9 cellular contexts compared by ENCODE assay signal in genomic region chr5:37668524-37669047, GRCh38.
A peak's percentile ranks its signal among the peaks of the same experiment; 100 is the strongest.
DNase-seq lines count a peak whose midpoint lies in the region; ATAC-seq and TF ChIP-seq lines count a peak whose summit lies in the region.
"Had no signal": no experiment of that assay in that cellular context is flagged by ENCODE, and none has a peak within 500 bp of the region (broad histone marks: within the 10 kb centered on the region; RNA-seq: fewer than 3 reads in every experiment).

No MANE protein-coding gene starts in this region.

- no peak for ATAC-seq in natural killer cell treated with Interleukin-12 subunit alpha and Interleukin-12 subunit beta and Interleukin-15 and Interleukin-18, amount 100 ng/mL, for 72 hours
- ATAC-seq in GM18870 (IDR thresholded peaks at IDR 0.05; ENCODE audit: unreplicated experiment), result no peak
- ATAC-seq in activated CD4-positive, alpha-beta T cell treated with anti-CD3 and anti-CD28 coated beads for 36 hours, result no peak

- no peak for TF ChIP-seq POLR2A in breast epithelium (IDR thresholded peaks at IDR 0.05)

- no peaks in the 10 kb centered on the region for H3K9me3 ChIP-seq in breast epithelium

- H3K27me3 Mint-ChIP-seq in natural killer cell treated with Interleukin-12 subunit alpha and Interleukin-12 subunit beta and Interleukin-15 and Interleukin-18, amount 100 ng/mL, for 72 hours, result no peaks in the 10 kb centered on the region
- no peaks in the 10 kb centered on the region for H3K27me3 Mint-ChIP-seq in activated CD4-positive, alpha-beta T cell treated with anti-CD3 and anti-CD28 coated beads for 36 hours
- no peaks in the 10 kb centered on the region for H3K27me3 Mint-ChIP-seq in type B pancreatic cell
- H3K27me3 Mint-ChIP-seq: activated B cell treated with CpG ODN at 0.5 μM for 24 hours had no signal

- H3K36me3 ChIP-seq in breast epithelium, result no peaks in the 10 kb centered on the region

- no peak overlapping the region for H3K4me3 ChIP-seq in breast epithelium

- no peaks in the 10 kb centered on the region for H3K27me3 ChIP-seq in breast epithelium

- intact Hi-C loops in breast epithelium (cut with DNase I; ENCODE audit: low total_unique reads), result no loop called here
- intact Hi-C loops in activated CD4-positive, alpha-beta T cell treated with anti-CD3 and anti-CD28 coated beads for 36 hours (cut with DNase I, micrococcal nuclease), result no loop called here

- H3K27ac ChIP-seq in breast epithelium, result peak overlapping the region in 1 of 2 donors; percentile 6

- no peak overlapping the region for H3K4me3 Mint-ChIP-seq in natural killer cell treated with Interleukin-12 subunit alpha and Interleukin-12 subunit beta and Interleukin-15 and Interleukin-18, amount 100 ng/mL, for 72 hours
- H3K4me3 Mint-ChIP-seq in activated CD4-positive, alpha-beta T cell treated with anti-CD3 and anti-CD28 coated beads for 36 hours, result no peak overlapping the region
- H3K4me3 Mint-ChIP-seq in type B pancreatic cell, result no peak overlapping the region
- H3K4me3 Mint-ChIP-seq: activated B cell treated with CpG ODN at 0.5 μM for 24 hours had no signal

- DNase-seq in COLO829 (ENCODE audit: low spot score) (peak; percentile 8), NCI-H146 (lab: John Stamatoyannopoulos, UW) (peak; percentile 34), breast epithelium (ENCODE audit: low spot score in 2 of 2) (peak; percentile 48 to 60), lung microvascular endothelial cell (ENCODE audit: low read depth in 2 of 2) (peak; percentile 46 to 97), type B pancreatic cell (ENCODE audit: extremely low spot score, unreplicated experiment) (no peak)
- DNase-seq in natural killer cell treated with Interleukin-12 subunit alpha and Interleukin-12 subunit beta and Interleukin-15 and Interleukin-18, amount 100 ng/mL, for 72 hours (ENCODE audit: low spot score), result no peak
- DNase-seq in activated CD4-positive, alpha-beta T cell treated with anti-CD3 and anti-CD28 coated beads for 36 hours, result no peak
- DNase-seq: activated B cell treated with CpG ODN at 0.5 μM for 24 hours had no signal

- H3K9me3 Mint-ChIP-seq in natural killer cell treated with Interleukin-12 subunit alpha and Interleukin-12 subunit beta and Interleukin-15 and Interleukin-18, amount 100 ng/mL, for 72 hours, result no peaks in the 10 kb centered on the region
- H3K9me3 Mint-ChIP-seq in activated CD4-positive, alpha-beta T cell treated with anti-CD3 and anti-CD28 coated beads for 36 hours (ENCODE audit: low read depth), result no peaks in the 10 kb centered on the region
- H3K9me3 Mint-ChIP-seq in type B pancreatic cell, result no peaks in the 10 kb centered on the region
- H3K9me3 Mint-ChIP-seq: activated B cell treated with CpG ODN at 0.5 μM for 24 hours had no signal

- TF ChIP-seq CTCF in breast epithelium (IDR thresholded peaks at IDR 0.05) (no peak), type B pancreatic cell (conservative IDR thresholded peaks at IDR 0.05) (no peak)

- CTCF ChIA-PET in activated CD4-positive, alpha-beta T cell treated with anti-CD3 and anti-CD28 coated beads for 36 hours (lab: Charles Lee), result no interaction called here

- no peak overlapping the region for H3K27ac Mint-ChIP-seq in natural killer cell treated with Interleukin-12 subunit alpha and Interleukin-12 subunit beta and Interleukin-15 and Interleukin-18, amount 100 ng/mL, for 72 hours
- no peak overlapping the region for H3K27ac Mint-ChIP-seq in activated CD4-positive, alpha-beta T cell treated with anti-CD3 and anti-CD28 coated beads for 36 hours
- no peak overlapping the region for H3K27ac Mint-ChIP-seq in type B pancreatic cell
- H3K27ac Mint-ChIP-seq: activated B cell treated with CpG ODN at 0.5 μM for 24 hours had no signal

- no peaks in the 10 kb centered on the region for H3K4me1 ChIP-seq in breast epithelium

- H3K4me1 Mint-ChIP-seq in natural killer cell treated with Interleukin-12 subunit alpha and Interleukin-12 subunit beta and Interleukin-15 and Interleukin-18, amount 100 ng/mL, for 72 hours (ENCODE audit: low read depth in 2 of 2), result peaks cover 22 to 24% of the 10 kb centered on the region in 2 donors
- H3K4me1 Mint-ChIP-seq in activated CD4-positive, alpha-beta T cell treated with anti-CD3 and anti-CD28 coated beads for 36 hours, result peaks cover 23% of the 10 kb centered on the region
- H3K4me1 Mint-ChIP-seq in type B pancreatic cell (ENCODE audit: unreplicated experiment), result peaks cover 4% of the 10 kb centered on the region

- H3K36me3 Mint-ChIP-seq in natural killer cell treated with Interleukin-12 subunit alpha and Interleukin-12 subunit beta and Interleukin-15 and Interleukin-18, amount 100 ng/mL, for 72 hours, result no peaks in the 10 kb centered on the region
- H3K36me3 Mint-ChIP-seq in activated CD4-positive, alpha-beta T cell treated with anti-CD3 and anti-CD28 coated beads for 36 hours (ENCODE audit: low read depth), result peaks cover 9% of the 10 kb centered on the region
- peaks cover 5% of the 10 kb centered on the region for H3K36me3 Mint-ChIP-seq in type B pancreatic cell

- POLR2A ChIA-PET in activated CD4-positive, alpha-beta T cell treated with anti-CD3 and anti-CD28 coated beads for 36 hours (lab: Charles Lee), result no interaction called here

Comparison
In these comparisons a context has a peak if more than half of its experiments do, and no peak if none do; other contexts are left out.
1. DNase-seq: peak in COLO829 (single experiment), NCI-H146 (single experiment), breast epithelium (2 of 2) and lung microvascular endothelial cell (2 of 2); none in natural killer cell treated with Interleukin-12 subunit alpha and Interleukin-12 subunit beta and Interleukin-15 and Interleukin-18, amount 100 ng/mL, for 72 hours (single experiment), activated CD4-positive, alpha-beta T cell treated with anti-CD3 and anti-CD28 coated beads for 36 hours (single experiment) and type B pancreatic cell (single experiment).